In genomic region chrX:110119480-110119879, GRCh38 we compare ENCODE assay signal across 14 cellular contexts.
"Had no signal": no experiment of that assay in that cellular context is flagged by ENCODE, and none has a peak within 500 bp of the region (broad histone marks: within the 10 kb centered on the region; RNA-seq: fewer than 3 reads in every experiment).

No MANE protein-coding gene starts in this region.

- DNase-seq: colonic mucosa; dermis blood vessel endothelial cell; foreskin keratinocyte; head of caudate nucleus; left colon; left ventricle myocardium superior; mesendoderm; naive thymus-derived CD4-positive, alpha-beta T cell; nephron progenitor cell; small intestine; stimulated activated CD4-positive, alpha-beta T cell treated with anti-CD3 and anti-CD28 coated beads, Interleukin-12 subunit alpha, Interleukin-12 subunit beta, amount 100 ng/mL, for 4 hours; stimulated activated naive CD4-positive, alpha-beta T cell treated with Interleukin-2 at 50 U/mL for 16 hours; trophoblast cell had no signal

- H3K4me1 Mint-ChIP-seq: naive thymus-derived CD4-positive, alpha-beta T cell had no signal

- H3K4me1 ChIP-seq: colonic mucosa, foreskin keratinocyte had no signal

- H3K9me3 ChIP-seq: colonic mucosa had no signal

- H3K4me3 ChIP-seq: colonic mucosa, hepatocyte had no signal

- H3K27me3 ChIP-seq: colonic mucosa, foreskin keratinocyte, hepatocyte had no signal

- H3K4me3 Mint-ChIP-seq: naive thymus-derived CD4-positive, alpha-beta T cell; nephron progenitor cell had no signal

- H3K27me3 Mint-ChIP-seq: naive thymus-derived CD4-positive, alpha-beta T cell had no signal

- H3K27ac Mint-ChIP-seq: naive thymus-derived CD4-positive, alpha-beta T cell; nephron progenitor cell had no signal

- H3K9me3 Mint-ChIP-seq: nephron progenitor cell had no signal

- H3K4me2 ChIP-seq: hepatocyte had no signal

- FAIRE-seq: small intestine had no signal

- H3K79me2 ChIP-seq: hepatocyte had no signal

- ATAC-seq: foreskin keratinocyte; left ventricle myocardium superior; naive thymus-derived CD4-positive, alpha-beta T cell had no signal

- H3K36me3 ChIP-seq: colonic mucosa had no signal

- H3K27ac ChIP-seq: colonic mucosa, foreskin keratinocyte, hepatocyte had no signal

- H2AFZ ChIP-seq: hepatocyte had no signal
